35 cellular contexts compared by ENCODE assay signal in the genomic region with DNA sequence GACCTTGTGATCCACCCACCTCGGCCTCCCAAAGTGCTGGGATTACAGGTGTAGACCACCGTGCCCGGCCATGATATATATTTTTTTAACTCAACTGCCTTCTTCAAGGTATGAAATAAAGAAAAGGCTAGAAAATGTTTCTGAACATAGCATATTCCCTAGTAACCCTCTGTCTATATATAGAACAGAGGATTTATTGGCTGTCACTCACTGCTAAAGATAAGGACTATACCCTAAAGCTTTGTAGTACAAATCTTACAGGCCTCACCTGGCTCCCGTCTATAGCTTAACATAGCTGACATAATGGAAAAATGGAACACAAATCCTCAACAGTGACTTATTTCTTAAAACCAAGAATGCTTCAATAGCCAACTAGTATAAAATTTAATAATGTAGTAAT.
"Had no signal": no experiment of that assay in that cellular context is flagged by ENCODE, and none has a peak within 500 bp of the region (broad histone marks: within the 10 kb centered on the region; RNA-seq: fewer than 3 reads in every experiment).

No MANE protein-coding gene starts in this region.

- DNase-seq: Karpas-422, MG63, MM.1S, NCI-H1048, NCI-H1092, NCI-H1092 treated with DMSO at 0.1 percent for 48 hours, NCI-H1105, NCI-H1105 treated with DMSO at 0.1 percent for 48 hours, NCI-H1417, NCI-H1417 treated with DMSO at 0.1 percent for 48 hours, NCI-H1436, NCI-H1436 treated with DMSO at 0.1 percent for 48 hours, NCI-H146, NCI-H1694, NCI-H1694 treated with DMSO at 0.1 percent for 48 hours, NCI-H187, NCI-H187 treated with DMSO at 0.1 percent for 48 hours, NCI-H1930, NCI-H2029, NCI-H2029 treated with DMSO at 0.1 percent for 48 hours, NCI-H2081, NCI-H2081 treated with DMSO at 0.1 percent for 48 hours, NCI-H2107, NCI-H2171, NCI-H2171 treated with DMSO at 0.1 percent for 48 hours, NCI-H2227 treated with DMSO at 0.1 percent for 48 hours, NCI-H226, NCI-H345, NCI-H446, NCI-H446 treated with DMSO at 0.1 percent for 48 hours, NCI-H510A, NCI-H510A treated with DMSO at 0.1 percent for 48 hours, NCI-H524, NCI-H524 treated with DMSO at 0.1 percent for 48 hours, NCI-H526 had no signal

- H3K9me3 ChIP-seq: MG63 had no signal

- H3K27me3 ChIP-seq: MG63 had no signal

- H3K4me3 ChIP-seq: MG63 had no signal
